15 cellular contexts compared by ENCODE assay signal in genomic region chr1:51699376-51699775, GRCh38.
DNase-seq lines count a peak whose midpoint lies in the region; ATAC-seq and TF ChIP-seq lines count a peak whose summit lies in the region.
"Had no signal": no experiment of that assay in that cellular context is flagged by ENCODE, and none has a peak within 500 bp of the region (broad histone marks: within the 10 kb centered on the region; RNA-seq: fewer than 3 reads in every experiment).

No MANE protein-coding gene starts in this region.

- H3K27me3 Mint-ChIP-seq in MCF 10A (ENCODE audit: insufficient read depth, unreplicated experiment) = no peaks in the 10 kb centered on the region
- no peaks in the 10 kb centered on the region for H3K27me3 Mint-ChIP-seq in chondrocyte (ENCODE audit: low read depth)
- H3K27me3 Mint-ChIP-seq in progenitor cell of endocrine pancreas = no peaks in the 10 kb centered on the region
- H3K27me3 Mint-ChIP-seq: CD8-positive, alpha-beta memory T cell had no signal

- CTCF ChIA-PET in MCF 10A (lab: Yijun Ruan, JAX) = interaction anchor here (0.7 to 1.2 kb wide), 2 partner anchors 69 to 451 kb away, joined by 5 to 9 read pairs; no protein-coding TSS in a partner anchor

- no peaks in the 10 kb centered on the region for H3K27me3 ChIP-seq in breast epithelium
- H3K27me3 ChIP-seq in foreskin keratinocyte = no peaks in the 10 kb centered on the region
- H3K27me3 ChIP-seq: BLaER1 had no signal

- no peaks in the 10 kb centered on the region for H3K36me3 ChIP-seq in breast epithelium
- H3K36me3 ChIP-seq: BLaER1 had no signal

- no peak overlapping the region for H3K27ac ChIP-seq in breast epithelium
- H3K27ac ChIP-seq in foreskin keratinocyte = no peak overlapping the region
- H3K27ac ChIP-seq: 22Rv1, BLaER1, GM23248 had no signal

- H3K4me3 ChIP-seq in breast epithelium (no peak overlapping the region), lower leg skin (ENCODE audit: low read depth, poor library complexity, severe bottlenecking) (no peak overlapping the region)
- H3K4me3 ChIP-seq: BLaER1, GM12878, GM23248 had no signal

- H3K4me1 ChIP-seq in breast epithelium = no peaks in the 10 kb centered on the region
- no peaks in the 10 kb centered on the region for H3K4me1 ChIP-seq in foreskin keratinocyte
- H3K4me1 ChIP-seq: BLaER1, Caco-2 had no signal

- TF ChIP-seq CTCF in MCF 10A (IDR thresholded peaks at IDR 0.05; ENCODE audit: unreplicated experiment) = no peak
- no peak for TF ChIP-seq CTCF in breast epithelium (IDR thresholded peaks at IDR 0.05)
- no peak for TF ChIP-seq CTCF in chondrocyte (IDR thresholded peaks at IDR 0.05)
- no peak for TF ChIP-seq CTCF in progenitor cell of endocrine pancreas (IDR thresholded peaks at IDR 0.05; ENCODE audit: unreplicated experiment)
- TF ChIP-seq CTCF in lower leg skin (IDR thresholded peaks at IDR 0.05) = no peak
- no peak for TF ChIP-seq CTCF in foreskin keratinocyte (conservative IDR thresholded peaks at IDR 0.05)

- WGBS in lower leg skin, 2 donors = 83 to 100% methylated on average over 1 of the region's 1 CpG

- no peaks in the 10 kb centered on the region for H3K9me3 ChIP-seq in breast epithelium
- H3K9me3 ChIP-seq: Caco-2 had no signal

- H3K36me3 Mint-ChIP-seq in MCF 10A (ENCODE audit: insufficient read depth, unreplicated experiment) = no peaks in the 10 kb centered on the region
- H3K36me3 Mint-ChIP-seq in chondrocyte (ENCODE audit: low read depth) = no peaks in the 10 kb centered on the region
- peaks cover 1% of the 10 kb centered on the region for H3K36me3 Mint-ChIP-seq in progenitor cell of endocrine pancreas (ENCODE audit: insufficient read depth)
- H3K36me3 Mint-ChIP-seq: CD8-positive, alpha-beta memory T cell had no signal

- intact Hi-C loops in MCF 10A (cut with micrococcal nuclease) (no loop called here), breast epithelium (cut with DNase I; ENCODE audit: low total_unique reads) (no loop called here), lower leg skin (cut with DNase I; ENCODE audit: low total_unique reads) (no loop called here)

- no peak for TF ChIP-seq POLR2A in breast epithelium (IDR thresholded peaks at IDR 0.05)
- TF ChIP-seq POLR2A in lower leg skin (IDR thresholded peaks at IDR 0.05) = no peak

- peak overlapping the region; percentile 9 for H3K27ac Mint-ChIP-seq in MCF 10A (ENCODE audit: low read depth, unreplicated experiment)
- H3K27ac Mint-ChIP-seq in chondrocyte (ENCODE audit: unreplicated experiment) = peak overlapping the region; percentile 33
- H3K27ac Mint-ChIP-seq in progenitor cell of endocrine pancreas = peak overlapping the region; percentile 29

- H3K4me1 Mint-ChIP-seq in MCF 10A (ENCODE audit: insufficient read depth, unreplicated experiment) (peaks cover 25% of the 10 kb centered on the region), chondrocyte (ENCODE audit: low read depth) (peaks cover 25% of the 10 kb centered on the region), progenitor cell of endocrine pancreas (ENCODE audit: low read depth) (peaks cover 21% of the 10 kb centered on the region)

- DNase-seq in MCF 10A (ENCODE audit: unreplicated experiment) = no peak
- DNase-seq in breast epithelium (ENCODE audit: low spot score in 2 of 2) = no peak
- no peak for DNase-seq in chondrocyte (ENCODE audit: low spot score)
- DNase-seq in progenitor cell of endocrine pancreas (ENCODE audit: low spot score, unreplicated experiment) = no peak
- DNase-seq in lower leg skin (ENCODE audit: low spot score in 2 of 2) = no peak
- DNase-seq in foreskin keratinocyte = no peak
- DNase-seq: AML-193; Caco-2; CD8-positive, alpha-beta memory T cell; DMS53; GM23248 had no signal

- no TSS peak for BruUV-seq in MCF 10A (replicated peaks; lab: Mats Ljungman, UMichigan)

- POLR2A ChIA-PET in MCF 10A (lab: Yijun Ruan, JAX) = interaction anchor here (0.6 to 5.1 kb wide), 5 partner anchors 9 to 62 kb away, joined by 3 to 44 read pairs (median 4); no protein-coding TSS in a partner anchor

- no peaks in the 10 kb centered on the region for H3K9me3 Mint-ChIP-seq in MCF 10A (ENCODE audit: unreplicated experiment)
- peaks cover 3% of the 10 kb centered on the region for H3K9me3 Mint-ChIP-seq in chondrocyte (ENCODE audit: low read depth)
- peaks cover 3% of the 10 kb centered on the region for H3K9me3 Mint-ChIP-seq in progenitor cell of endocrine pancreas (ENCODE audit: low read depth)

- H3K4me3 Mint-ChIP-seq in MCF 10A (ENCODE audit: unreplicated experiment) (no peak overlapping the region), chondrocyte (ENCODE audit: unreplicated experiment) (no peak overlapping the region), progenitor cell of endocrine pancreas (ENCODE audit: low read depth) (no peak overlapping the region)
- H3K4me3 Mint-ChIP-seq: CD8-positive, alpha-beta memory T cell had no signal

- ATAC-seq in foreskin keratinocyte = no peak
- ATAC-seq in GM21723 (IDR thresholded peaks at IDR 0.05; ENCODE audit: unreplicated experiment) = no peak
- ATAC-seq: GM12878 had no signal
